Comparison of ENCODE assay signal across 1 cellular context in genomic region chr6:28104392-28105250, GRCh38.
TF ChIP-seq lines count a peak whose summit lies in the region.

No MANE protein-coding gene starts in this region.

TF ChIP-seq in HCT116, 20 proteins besides CTCF, POLR2A, EP300 and RAD21 (continued from another document):
- TF ChIP-seq ZNF274 (IDR thresholded peaks at IDR 0.05; ENCODE audit: low read depth, low read length) (no peak), ELF1 (IDR thresholded peaks at IDR 0.05; ENCODE audit: borderline replicate concordance, low read depth) (no peak; the same call in 1 of the 2 replicates), FOSL1 (IDR thresholded peaks at IDR 0.05; ENCODE audit: low read depth) (no peak), JUND (IDR thresholded peaks at IDR 0.05) (no peak), ATF3 (IDR thresholded peaks at IDR 0.05) (no peak), CBX3 (IDR thresholded peaks at IDR 0.05; ENCODE audit: low read depth) (0 out of 2 replicates have a peak, but pooled peaks have one; percentile 17), ZFX (IDR thresholded peaks at IDR 0.05) (peak; percentile 32; the same call in 1 of the 2 replicates), YY1 (IDR thresholded peaks at IDR 0.05; ENCODE audit: extremely low read depth, insufficient replicate concordance, low read depth, low read length) (peak; percentile 52), POLR2AphosphoS5 (IDR thresholded peaks at IDR 0.05; ENCODE audit: low read depth, low read length) (peak; percentile 87), CEBPB (IDR thresholded peaks at IDR 0.05; ENCODE audit: low read depth) (no peak), ZBTB33 (IDR thresholded peaks at IDR 0.05; ENCODE audit: extremely low read depth, insufficient replicate concordance, low read length) (no peak), EZH2 (IDR thresholded peaks at IDR 0.05) (no peak), SP1 (IDR thresholded peaks at IDR 0.05; ENCODE audit: low read depth) (no peak), SRF (IDR thresholded peaks at IDR 0.05; ENCODE audit: low read depth) (no peak), EGR1 (IDR thresholded peaks at IDR 0.05; ENCODE audit: low read depth) (no peak), TCF7L2 (IDR thresholded peaks at IDR 0.05; ENCODE audit: borderline replicate concordance, extremely low read depth, insufficient read depth, insufficient read length) (peak; percentile 53)
